16 cellular contexts compared by ENCODE assay signal in genomic region chr12:94942663-94943062, GRCh38.
DNase-seq lines count a peak whose midpoint lies in the region; ATAC-seq and TF ChIP-seq lines count a peak whose summit lies in the region.
"Had no signal": no experiment of that assay in that cellular context is flagged by ENCODE, and none has a peak within 500 bp of the region (broad histone marks: within the 10 kb centered on the region; RNA-seq: fewer than 3 reads in every experiment).

No MANE protein-coding gene starts in this region.

- H3K4me1 ChIP-seq in DND-41 (ENCODE audit: insufficient read depth, low read length) (peaks cover 12% of the 10 kb centered on the region), ascending aorta (no peaks in the 10 kb centered on the region)
- H3K4me1 ChIP-seq: Peyer's patch had no signal

- no peak overlapping the region for H3K4me2 ChIP-seq in DND-41 (ENCODE audit: insufficient read depth, low read length)
- H3K4me2 ChIP-seq: GM23338 had no signal

- peaks cover 15% of the 10 kb centered on the region for H3K36me3 Mint-ChIP-seq in activated CD4-positive, alpha-beta T cell treated with anti-CD3 and anti-CD28 coated beads, Interleukin-2, amount 10 ng/mL, durations not matched to agents 7 days and 5 days (ENCODE audit: low read depth)
- H3K36me3 Mint-ChIP-seq in T-helper 2 cell treated with Interferon-gamma antibody and Interleukin-4, amounts not matched to agents 5 μg/mL and 100 μg/mL, for 36 hours (ENCODE audit: low read depth) = peaks cover 17% of the 10 kb centered on the region
- peaks cover 12 to 23% (median 21%) of the 10 kb centered on the region in 3 donors for H3K36me3 Mint-ChIP-seq in immature natural killer cell
- no peaks in the 10 kb centered on the region for H3K36me3 Mint-ChIP-seq in CD14-positive monocyte

- H3K27me3 ChIP-seq in DND-41 (ENCODE audit: insufficient read depth, low read length, poor library complexity) (no peaks in the 10 kb centered on the region), ascending aorta (no peaks in the 10 kb centered on the region)
- H3K27me3 ChIP-seq: Peyer's patch, upper lobe of left lung had no signal

- H3K9me3 Mint-ChIP-seq in activated CD4-positive, alpha-beta T cell treated with anti-CD3 and anti-CD28 coated beads, Interleukin-2, amount 10 ng/mL, durations not matched to agents 7 days and 5 days = peaks cover 19% of the 10 kb centered on the region
- peaks cover 23% of the 10 kb centered on the region for H3K9me3 Mint-ChIP-seq in T-helper 2 cell treated with Interferon-gamma antibody and Interleukin-4, amounts not matched to agents 5 μg/mL and 100 μg/mL, for 36 hours
- H3K9me3 Mint-ChIP-seq in immature natural killer cell = peaks cover 12 to 35% (median 22%) of the 10 kb centered on the region in 6 donors
- H3K9me3 Mint-ChIP-seq in CD14-positive monocyte = peaks cover 0 to 18% (median 12%) of the 10 kb centered on the region in 7 donors
- H3K9me3 Mint-ChIP-seq: GM23338 had no signal

- DNase-seq in activated CD4-positive, alpha-beta T cell treated with anti-CD3 and anti-CD28 coated beads, Interleukin-2, amount 10 ng/mL, durations not matched to agents 7 days and 5 days = peak; percentile 27
- DNase-seq in activated CD4-positive, alpha-beta T cell treated with anti-CD3 and anti-CD28 coated beads, Interleukin-2, amount 50 U/mL, for 4 hours = no peak
- peak; percentile 18 for DNase-seq in DND-41
- peak; percentile 9 for DNase-seq in T-helper 2 cell treated with Interferon-gamma antibody and Interleukin-4, amounts not matched to agents 5 μg/mL and 100 μg/mL, for 36 hours (ENCODE audit: low spot score)
- peak; percentile 26 to 42 (median 31) for DNase-seq in immature natural killer cell
- no peak for DNase-seq in CD14-positive monocyte (ENCODE audit: low spot score)
- no peak for DNase-seq in ascending aorta (ENCODE audit: low spot score in 2 of 2)
- DNase-seq: NCI-H1694, NCI-H524 treated with DMSO at 0.1 percent for 48 hours, Peyer's patch, upper lobe of left lung had no signal

- H3K9me3 ChIP-seq in DND-41 (ENCODE audit: insufficient read depth, low read length, severe bottlenecking) = no peaks in the 10 kb centered on the region
- H3K9me3 ChIP-seq in ascending aorta = no peaks in the 10 kb centered on the region
- H3K9me3 ChIP-seq: Peyer's patch, upper lobe of left lung had no signal

- H4K20me1 ChIP-seq in DND-41 (ENCODE audit: insufficient read depth, low read length) = no peaks in the 10 kb centered on the region

- H2AFZ ChIP-seq in DND-41 (ENCODE audit: low read depth, low read length) = no peak overlapping the region
- H2AFZ ChIP-seq: GM23338, parathyroid adenoma had no signal

- CTCF ChIA-PET in activated CD4-positive, alpha-beta T cell treated with anti-CD3 and anti-CD28 coated beads, Interleukin-2, amount 10 ng/mL, durations not matched to agents 7 days and 5 days (lab: Charles Lee) = interaction anchor here (0.6 to 2.4 kb wide), 3 partner anchors 9 to 47 kb away, joined by 3 to 8 read pairs (median 4); no protein-coding TSS in a partner anchor

- H3K79me2 ChIP-seq in DND-41 (ENCODE audit: insufficient read depth, low read length) = no peaks in the 10 kb centered on the region
- H3K79me2 ChIP-seq: parathyroid adenoma had no signal

- peak overlapping the region; percentile 1 for H3K27ac Mint-ChIP-seq in activated CD4-positive, alpha-beta T cell treated with anti-CD3 and anti-CD28 coated beads, Interleukin-2, amount 10 ng/mL, durations not matched to agents 7 days and 5 days
- peak overlapping the region; percentile 1 for H3K27ac Mint-ChIP-seq in T-helper 2 cell treated with Interferon-gamma antibody and Interleukin-4, amounts not matched to agents 5 μg/mL and 100 μg/mL, for 36 hours
- H3K27ac Mint-ChIP-seq in immature natural killer cell = peak overlapping the region; percentile 87 to 98 (median 91)
- no peak overlapping the region for H3K27ac Mint-ChIP-seq in CD14-positive monocyte
- H3K27ac Mint-ChIP-seq: GM23338; stimulated activated memory B cell treated with anti-CD40 and anti-IgM and Interleukin-4, amounts not matched to agents 10 μg/mL and 1 μg/mL and 100 μg/mL, for 72 hours had no signal

- H3K4me1 Mint-ChIP-seq in activated CD4-positive, alpha-beta T cell treated with anti-CD3 and anti-CD28 coated beads, Interleukin-2, amount 10 ng/mL, durations not matched to agents 7 days and 5 days = peaks cover 55% of the 10 kb centered on the region
- peaks cover 31% of the 10 kb centered on the region for H3K4me1 Mint-ChIP-seq in T-helper 2 cell treated with Interferon-gamma antibody and Interleukin-4, amounts not matched to agents 5 μg/mL and 100 μg/mL, for 36 hours (ENCODE audit: low read depth)
- H3K4me1 Mint-ChIP-seq in immature natural killer cell = peaks cover 79% of the 10 kb centered on the region in 2 donors
- H3K4me1 Mint-ChIP-seq in CD14-positive monocyte = peaks cover 23% of the 10 kb centered on the region
- H3K4me1 Mint-ChIP-seq: GM23338 had no signal

- ATAC-seq in DND-41 (ENCODE audit: insufficient read depth, low read depth) = 0 out of 3 replicates have a peak, but pooled peaks have one; percentile 25
- no peak for ATAC-seq in HG02759 (IDR thresholded peaks at IDR 0.05; ENCODE audit: unreplicated experiment)
- ATAC-seq: GM12878; GM23338; stimulated activated memory B cell treated with anti-CD40 and anti-IgM and Interleukin-4, amounts not matched to agents 10 μg/mL and 1 μg/mL and 100 μg/mL, for 72 hours had no signal

- H3K4me3 ChIP-seq in DND-41 (ENCODE audit: low read depth in 1 of 2, low read length in 2 of 2) = no peak overlapping the region
- H3K4me3 ChIP-seq in ascending aorta = no peak overlapping the region
- H3K4me3 ChIP-seq: GM12878, GM23338, Peyer's patch, upper lobe of left lung had no signal

- POLR2A ChIA-PET in activated CD4-positive, alpha-beta T cell treated with anti-CD3 and anti-CD28 coated beads, Interleukin-2, amount 10 ng/mL, durations not matched to agents 7 days and 5 days (lab: Charles Lee) = interaction anchor here (0.6 to 1.0 kb wide), 2 partner anchors 9 to 17 kb away, joined by 4 to 6 read pairs; no protein-coding TSS in a partner anchor

- H3K4me3 Mint-ChIP-seq in activated CD4-positive, alpha-beta T cell treated with anti-CD3 and anti-CD28 coated beads, Interleukin-2, amount 10 ng/mL, durations not matched to agents 7 days and 5 days = no peak overlapping the region
- peak overlapping the region; percentile 25 for H3K4me3 Mint-ChIP-seq in T-helper 2 cell treated with Interferon-gamma antibody and Interleukin-4, amounts not matched to agents 5 μg/mL and 100 μg/mL, for 36 hours
- peak overlapping the region; percentile 53 to 82 (median 68) for H3K4me3 Mint-ChIP-seq in immature natural killer cell
- H3K4me3 Mint-ChIP-seq in CD14-positive monocyte = no peak overlapping the region
- H3K4me3 Mint-ChIP-seq: GM23338; stimulated activated memory B cell treated with anti-CD40 and anti-IgM and Interleukin-4, amounts not matched to agents 10 μg/mL and 1 μg/mL and 100 μg/mL, for 72 hours had no signal

- no peak for TF ChIP-seq CTCF in DND-41 (IDR thresholded peaks at IDR 0.05; ENCODE audit: borderline replicate concordance, extremely low read depth, low read length, poor library complexity, severe bottlenecking)
- no peak for TF ChIP-seq CTCF in CD14-positive monocyte (IDR thresholded peaks at IDR 0.05)
- TF ChIP-seq CTCF in ascending aorta (IDR thresholded peaks at IDR 0.05) = no peak

- peaks cover 16% of the 10 kb centered on the region for H3K27me3 Mint-ChIP-seq in activated CD4-positive, alpha-beta T cell treated with anti-CD3 and anti-CD28 coated beads, Interleukin-2, amount 10 ng/mL, durations not matched to agents 7 days and 5 days
- peaks cover 7% of the 10 kb centered on the region for H3K27me3 Mint-ChIP-seq in T-helper 2 cell treated with Interferon-gamma antibody and Interleukin-4, amounts not matched to agents 5 μg/mL and 100 μg/mL, for 36 hours (ENCODE audit: low read depth)
- H3K27me3 Mint-ChIP-seq in immature natural killer cell (ENCODE audit: low read depth in 3 of 3) (peaks cover 8 to 18% (median 13%) of the 10 kb centered on the region in 3 donors), CD14-positive monocyte (ENCODE audit: low read depth in 3 of 3) (peaks cover 0 to 2% (median 0%) of the 10 kb centered on the region in 3 donors)
- H3K27me3 Mint-ChIP-seq: stimulated activated memory B cell treated with anti-CD40 and anti-IgM and Interleukin-4, amounts not matched to agents 10 μg/mL and 1 μg/mL and 100 μg/mL, for 72 hours had no signal

- H3K36me3 ChIP-seq in DND-41 (ENCODE audit: insufficient read depth, low read length) (no peaks in the 10 kb centered on the region), ascending aorta (no peaks in the 10 kb centered on the region)
- H3K36me3 ChIP-seq: Peyer's patch, upper lobe of left lung had no signal

- H3K27ac ChIP-seq in DND-41 (ENCODE audit: low read length) = 0 out of 2 replicates have a peak overlapping the region, but pooled peaks have one; percentile 46
- no peak overlapping the region for H3K27ac ChIP-seq in ascending aorta
- H3K27ac ChIP-seq: parathyroid adenoma, Peyer's patch had no signal

- intact Hi-C loops in CD14-positive monocyte (cut with micrococcal nuclease) (no loop called here), ascending aorta (cut with DNase I) (no loop called here)

- no peak overlapping the region for H3K9ac ChIP-seq in DND-41 (ENCODE audit: low read depth, low read length)
- H3K9ac ChIP-seq: parathyroid adenoma had no signal

Comparison
In these comparisons a context has a peak if more than half of its experiments do, and no peak if none do; other contexts are left out.
1. DNase-seq: peak in activated CD4-positive, alpha-beta T cell treated with anti-CD3 and anti-CD28 coated beads, Interleukin-2, amount 10 ng/mL, durations not matched to agents 7 days and 5 days (single experiment), DND-41 (single experiment), T-helper 2 cell treated with Interferon-gamma antibody and Interleukin-4, amounts not matched to agents 5 μg/mL and 100 μg/mL, for 36 hours (single experiment) and immature natural killer cell (3 of 3); none in activated CD4-positive, alpha-beta T cell treated with anti-CD3 and anti-CD28 coated beads, Interleukin-2, amount 50 U/mL, for 4 hours (0 of 2), CD14-positive monocyte (single experiment) and ascending aorta (0 of 2).
2. H3K27ac Mint-ChIP-seq: peak in activated CD4-positive, alpha-beta T cell treated with anti-CD3 and anti-CD28 coated beads, Interleukin-2, amount 10 ng/mL, durations not matched to agents 7 days and 5 days (single experiment), T-helper 2 cell treated with Interferon-gamma antibody and Interleukin-4, amounts not matched to agents 5 μg/mL and 100 μg/mL, for 36 hours (single experiment) and immature natural killer cell (6 of 6); none in CD14-positive monocyte (0 of 7).
3. H3K4me3 Mint-ChIP-seq: peak in T-helper 2 cell treated with Interferon-gamma antibody and Interleukin-4, amounts not matched to agents 5 μg/mL and 100 μg/mL, for 36 hours (single experiment) and immature natural killer cell (5 of 5); none in activated CD4-positive, alpha-beta T cell treated with anti-CD3 and anti-CD28 coated beads, Interleukin-2, amount 10 ng/mL, durations not matched to agents 7 days and 5 days (single experiment) and CD14-positive monocyte (0 of 2).